ENCODE assay signal across 12 cellular contexts in the genomic region with DNA sequence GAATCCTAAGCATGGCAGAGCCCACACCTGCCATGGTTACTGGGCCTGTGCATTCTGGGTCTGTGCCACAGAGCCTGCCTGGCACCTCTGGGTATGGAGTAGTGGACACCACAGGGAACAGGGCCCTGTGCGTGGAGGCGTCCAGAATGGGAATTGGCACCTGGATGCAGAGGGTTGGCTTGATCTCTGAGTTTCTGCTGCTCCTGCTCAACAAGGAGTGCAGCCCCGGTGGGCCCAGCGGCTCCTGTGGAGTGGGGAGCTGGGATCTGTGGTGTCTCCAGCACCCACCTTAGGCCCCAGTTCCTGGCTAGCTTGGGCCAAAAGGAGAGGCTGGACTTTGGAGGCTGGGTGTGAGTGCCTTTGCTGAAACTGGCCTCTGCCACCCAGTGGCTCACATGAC. TPM values are rescaled to one million over a fixed set of nuclear protein-coding genes. Genes with fewer than 3 reads are reported as not detected.
DNase-seq lines count a peak whose midpoint lies in the region; ATAC-seq and TF ChIP-seq lines count a peak whose summit lies in the region.
"Had no signal": no experiment of that assay in that cellular context is flagged by ENCODE, and none has a peak within 500 bp of the region (broad histone marks: within the 10 kb centered on the region; RNA-seq: fewer than 3 reads in every experiment).

No MANE protein-coding gene starts in this region.

- TF ChIP-seq POLR2A in body of pancreas (IDR thresholded peaks at IDR 0.05) (no peak), thyroid gland (IDR thresholded peaks at IDR 0.05) (no peak), Peyer's patch (IDR thresholded peaks at IDR 0.05) (no peak)

- peak; percentile 22 for DNase-seq in NCI-H2196 treated with DMSO at 0.1 percent for 48 hours (lab: John Stamatoyannopoulos, UW; ENCODE audit: unreplicated experiment)
- peak in 2 of 4 donors; percentile 37 to 48 for DNase-seq in body of pancreas
- peak; percentile 45 for DNase-seq in islet precursor cell
- no peak for DNase-seq in thyroid gland
- no peak for DNase-seq in activated CD8-positive, alpha-beta memory T cell treated with anti-CD3 and anti-CD28 coated beads, Interleukin-2, amount 50 U/mL, for 4 hours
- DNase-seq in Peyer's patch = no peak
- DNase-seq: CD8-positive, alpha-beta T cell; COR-L47; GF-D8; GOT3; H9 had no signal

- 63 to 90% methylated on average over 3 to 4 of the region's 4 CpGs for WGBS in body of pancreas, 2 donors
- 100% methylated on average over 1 to 4 of the region's 4 CpGs for WGBS in thyroid gland, 2 donors

- H3K4me3 ChIP-seq in body of pancreas (no peak overlapping the region), thyroid gland (replicated peaks in 1 of 3) (no peak overlapping the region), Peyer's patch (no peak overlapping the region)
- H3K4me3 ChIP-seq: A549 had no signal

- H3K27ac ChIP-seq in body of pancreas (peak overlapping the region in 3 of 4 donors; percentile 15 to 77 (median 73)), thyroid gland (peak overlapping the region in 2 of 3 donors; percentile 38 to 64), Peyer's patch (no peak overlapping the region)
- H3K27ac ChIP-seq: A549 had no signal

- H3K36me3 ChIP-seq in body of pancreas (replicated peaks in 1 of 2; ENCODE audit: insufficient read depth in 1 of 2, low read depth in 2 of 2) (no peaks in the 10 kb centered on the region), thyroid gland (no peaks in the 10 kb centered on the region), Peyer's patch (no peaks in the 10 kb centered on the region)

- no peak for TF ChIP-seq CTCF in body of pancreas (IDR thresholded peaks at IDR 0.05)
- TF ChIP-seq CTCF in thyroid gland (IDR thresholded peaks at IDR 0.05) = no peak
- TF ChIP-seq CTCF in Peyer's patch (IDR thresholded peaks at IDR 0.05) = no peak

- intact Hi-C loops in body of pancreas (cut with DNase I) (loop anchor here (10.0 kb wide), 1 partner anchor 149 kb away; no protein-coding TSS in a partner anchor), thyroid gland (cut with DNase I) (no loop called here)

- H3K9me3 ChIP-seq in body of pancreas (no peaks in the 10 kb centered on the region), thyroid gland (no peaks in the 10 kb centered on the region), Peyer's patch (no peaks in the 10 kb centered on the region)
- H3K9me3 ChIP-seq: A549 had no signal

- H3K27me3 ChIP-seq in body of pancreas = no peaks in the 10 kb centered on the region
- no peaks in the 10 kb centered on the region for H3K27me3 ChIP-seq in thyroid gland
- H3K27me3 ChIP-seq in Peyer's patch = no peaks in the 10 kb centered on the region

- no peak for ATAC-seq in body of pancreas
- ATAC-seq: CD8-positive, alpha-beta T cell had no signal

- H3K4me1 ChIP-seq in body of pancreas (peaks cover 38% of the 10 kb centered on the region), thyroid gland (peaks cover 8 to 13% of the 10 kb centered on the region in 2 donors), Peyer's patch (no peaks in the 10 kb centered on the region)
- H3K4me1 ChIP-seq: A549 had no signal

RNA-seq across cellular contexts. Expression of gene ANKRD62, which starts 7.9 kb away (rescaled TPM):
- total RNA-seq in body of pancreas = 10 to 100 TPM; 13.0 to 14.2 TPM
- total RNA-seq in thyroid gland = under 1 TPM in 1 of 4 donors, not detected in 3; 0.13 TPM
- not detected for total RNA-seq in Peyer's patch
- total RNA-seq: CD8-positive, alpha-beta T cell; H9 had no signal

Comparison
In these comparisons a context has a peak if more than half of its experiments do, and no peak if none do; other contexts are left out.
1. DNase-seq: peak in NCI-H2196 treated with DMSO at 0.1 percent for 48 hours (single experiment) and islet precursor cell (single experiment); none in thyroid gland (0 of 2), activated CD8-positive, alpha-beta memory T cell treated with anti-CD3 and anti-CD28 coated beads, Interleukin-2, amount 50 U/mL, for 4 hours (single experiment) and Peyer's patch (0 of 3).
2. H3K27ac ChIP-seq: peak in body of pancreas (3 of 4) and thyroid gland (2 of 3); none in Peyer's patch (0 of 4).
3. RNA of gene ANKRD62, which starts 7.9 kb away (total RNA-seq): 13.0 to 14.2 TPM in body of pancreas; 0.13 TPM in thyroid gland and not detected in Peyer's patch; every median in the first group is over 10 times any median in the second.